ENCODE assay signal across 16 cellular contexts in the genomic region with DNA sequence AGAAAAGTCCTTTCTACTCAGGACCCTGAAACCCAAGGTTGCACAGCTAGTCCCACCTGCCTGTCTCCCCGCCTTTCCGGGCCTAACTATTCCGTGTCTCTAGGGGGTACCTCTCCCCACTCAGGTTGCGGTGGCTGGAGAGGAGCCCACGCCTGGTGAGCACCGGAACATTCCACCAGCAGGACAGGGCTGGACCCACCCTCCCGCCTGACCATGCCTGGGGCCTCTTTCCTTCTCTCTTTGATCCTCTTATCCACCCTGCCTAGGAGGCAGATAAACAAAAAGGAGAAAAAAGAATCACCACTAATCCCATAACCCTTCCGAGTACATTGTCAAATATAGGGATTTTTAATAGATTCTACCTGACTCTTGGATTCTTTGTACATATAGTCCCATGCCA.
"Had no signal": no experiment of that assay in that cellular context is flagged by ENCODE, and none has a peak within 500 bp of the region (broad histone marks: within the 10 kb centered on the region; RNA-seq: fewer than 3 reads in every experiment).

No MANE protein-coding gene starts in this region.

- H3K4me1 ChIP-seq: heart right ventricle had no signal

- DNase-seq: activated CD4-positive, alpha-beta T cell treated with anti-CD3 and anti-CD28 coated beads, Interleukin-2, amount 50 U/mL, for 1 hour; activated T-cell treated with anti-CD3 and anti-CD28 coated beads, Interleukin-2, amount 50 U/mL, for 48 hours; caudate nucleus; effector CD4-positive, alpha-beta T cell; heart right ventricle; retina; stimulated activated CD4-positive, alpha-beta T cell treated with anti-CD3 and anti-CD28 coated beads, Interleukin-15, amount 100 ng/mL, for 24 hours; stimulated activated CD4-positive, alpha-beta T cell treated with anti-CD3 and anti-CD28 coated beads, Interleukin-4, amount 100 ng/mL, for 24 hours; stimulated activated naive CD8-positive, alpha-beta T cell treated with anti-CD3 and anti-CD28 coated beads, Interleukin-15, amount 100 ng/mL, for 72 hours; T-cell had no signal

- H3K27me3 Mint-ChIP-seq: stimulated activated naive CD8-positive, alpha-beta T cell treated with anti-CD3 and anti-CD28 coated beads, Interleukin-15, amount 100 ng/mL, for 72 hours; T-cell had no signal

- H3K36me3 ChIP-seq: heart right ventricle, thoracic aorta, vagina had no signal

- H3K27ac ChIP-seq: coronary artery, parathyroid adenoma, thoracic aorta, vagina, VCaP had no signal

- H3K9me3 ChIP-seq: heart right ventricle, thoracic aorta, vagina had no signal

- H3K27ac Mint-ChIP-seq: mesothelial cell of epicardium had no signal

- H3K27me3 ChIP-seq: heart right ventricle, vagina had no signal

- H3K4me3 ChIP-seq: coronary artery, heart right ventricle, thoracic aorta, vagina had no signal

- ATAC-seq: heart right ventricle; stimulated activated naive CD8-positive, alpha-beta T cell treated with anti-CD3 and anti-CD28 coated beads, Interleukin-15, amount 100 ng/mL, for 72 hours; T-cell had no signal

- H3K9me3 Mint-ChIP-seq: mesothelial cell of epicardium; stimulated activated naive CD8-positive, alpha-beta T cell treated with anti-CD3 and anti-CD28 coated beads, Interleukin-15, amount 100 ng/mL, for 72 hours; T-cell had no signal

- H3K4me3 Mint-ChIP-seq: mesothelial cell of epicardium had no signal
